32 cellular contexts compared by ENCODE assay signal in the genomic region with DNA sequence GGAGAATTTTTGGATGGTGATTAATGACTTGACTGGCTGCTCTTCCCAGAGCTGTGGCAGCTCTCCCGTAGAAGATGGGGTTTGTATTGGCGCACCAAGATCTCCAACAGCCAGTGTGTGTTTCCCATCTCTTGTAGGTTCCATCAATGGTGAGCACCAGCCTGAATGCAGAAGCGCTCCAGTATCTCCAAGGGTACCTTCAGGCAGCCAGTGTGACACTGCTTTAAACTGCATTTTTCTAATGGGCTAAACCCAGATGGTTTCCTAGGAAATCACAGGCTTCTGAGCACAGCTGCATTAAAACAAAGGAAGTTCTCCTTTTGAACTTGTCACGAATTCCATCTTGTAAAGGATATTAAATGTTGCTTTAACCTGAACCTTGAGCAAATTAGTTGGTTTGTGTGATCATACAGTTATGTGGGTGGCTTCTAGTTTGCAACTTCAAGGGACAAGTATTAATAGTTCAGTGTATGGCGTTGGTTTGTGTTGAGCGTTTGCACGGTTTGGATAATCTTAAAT.
"Had no signal": no experiment of that assay in that cellular context is flagged by ENCODE, and none has a peak within 500 bp of the region (broad histone marks: within the 10 kb centered on the region; RNA-seq: fewer than 3 reads in every experiment).

No MANE protein-coding gene starts in this region.

- H3K27ac ChIP-seq: esophagus muscularis mucosa, foreskin keratinocyte, gastroesophageal sphincter, heart right ventricle, left lung, ovary, psoas muscle, skin epidermis, spleen, thoracic aorta, tibial nerve, upper lobe of left lung had no signal

- H3K27me3 Mint-ChIP-seq: naive B cell; natural killer cell treated with Interleukin-12 subunit alpha and Interleukin-12 subunit beta and Interleukin-15 and Interleukin-18, amount 100 ng/mL, for 72 hours; stimulated activated naive B cell treated with anti-CD40 and anti-IgM and Interleukin-4, amounts not matched to agents 10 μg/mL and 1 μg/mL and 100 μg/mL, for 72 hours; stimulated activated naive CD8-positive, alpha-beta T cell treated with anti-CD3 and anti-CD28 coated beads, Interleukin-15, Interleukin-2, amounts not matched to agents 100 ng/mL and 50 ng/mL, for 24 hours had no signal

- H3K9me3 ChIP-seq: esophagus muscularis mucosa, gastroesophageal sphincter, heart right ventricle, left lung, mucosa of descending colon, ovary, psoas muscle, spleen, thoracic aorta, tibial nerve, upper lobe of left lung had no signal

- DNase-seq: effector CD8-positive, alpha-beta T cell; endodermal cell; foreskin keratinocyte; glutamatergic neuron; heart right ventricle; hippocampal formation; left cardiac atrium; left lung; mesenchymal stem cell; mucosa of descending colon; naive B cell; nucleus accumbens; ovary; posterior cingulate gyrus; psoas muscle; right cardiac atrium; spleen; stimulated activated CD4-positive, alpha-beta T cell treated with anti-CD3 and anti-CD28 coated beads, Interleukin-15, amount 100 ng/mL, for 24 hours; stimulated activated CD4-positive, alpha-beta T cell treated with anti-CD3 and anti-CD28 coated beads, Interleukin-2, amount 100 ng/mL, for 48 hours; stimulated activated naive B cell treated with anti-CD40 and anti-IgM and Interleukin-4, amounts not matched to agents 10 μg/mL and 1 μg/mL and 100 μg/mL, for 72 hours; upper lobe of left lung had no signal

- H3K27me3 ChIP-seq: esophagus muscularis mucosa, foreskin keratinocyte, gastroesophageal sphincter, heart right ventricle, left lung, ovary, spleen, tibial nerve, upper lobe of left lung had no signal

- FAIRE-seq: colon, islet of Langerhans, urothelium cell line had no signal

- H3K4me3 ChIP-seq: esophagus muscularis mucosa, gastroesophageal sphincter, heart right ventricle, left lung, mucosa of descending colon, ovary, psoas muscle, skin epidermis, spleen, thoracic aorta, tibial nerve, upper lobe of left lung had no signal

- H3K36me3 ChIP-seq: ovary had no signal

- H3K4me3 Mint-ChIP-seq: endodermal cell; mesothelial cell of epicardium; naive B cell; natural killer cell treated with Interleukin-12 subunit alpha and Interleukin-12 subunit beta and Interleukin-15 and Interleukin-18, amount 100 ng/mL, for 72 hours; stimulated activated naive B cell treated with anti-CD40 and anti-IgM and Interleukin-4, amounts not matched to agents 10 μg/mL and 1 μg/mL and 100 μg/mL, for 72 hours; stimulated activated naive CD8-positive, alpha-beta T cell treated with anti-CD3 and anti-CD28 coated beads, Interleukin-15, Interleukin-2, amounts not matched to agents 100 ng/mL and 50 ng/mL, for 24 hours had no signal

- H3K4me1 ChIP-seq: esophagus muscularis mucosa, foreskin keratinocyte, gastroesophageal sphincter, left lung, psoas muscle, tibial nerve had no signal

- H3K9me3 Mint-ChIP-seq: endodermal cell; mesothelial cell of epicardium; naive B cell; natural killer cell treated with Interleukin-12 subunit alpha and Interleukin-12 subunit beta and Interleukin-15 and Interleukin-18, amount 100 ng/mL, for 72 hours; stimulated activated naive B cell treated with anti-CD40 and anti-IgM and Interleukin-4, amounts not matched to agents 10 μg/mL and 1 μg/mL and 100 μg/mL, for 72 hours; stimulated activated naive CD8-positive, alpha-beta T cell treated with anti-CD3 and anti-CD28 coated beads, Interleukin-15, Interleukin-2, amounts not matched to agents 100 ng/mL and 50 ng/mL, for 24 hours had no signal

- ATAC-seq: foreskin keratinocyte; gastroesophageal sphincter; heart right ventricle; left cardiac atrium; left lung; mucosa of descending colon; natural killer cell treated with Interleukin-12 subunit alpha and Interleukin-12 subunit beta and Interleukin-15 and Interleukin-18, amount 100 ng/mL, for 72 hours; psoas muscle; right cardiac atrium; stimulated activated naive B cell treated with anti-CD40 and anti-IgM and Interleukin-4, amounts not matched to agents 10 μg/mL and 1 μg/mL and 100 μg/mL, for 72 hours had no signal

- H3K4me1 Mint-ChIP-seq: endodermal cell, mesothelial cell of epicardium had no signal

- H3K27ac Mint-ChIP-seq: mesothelial cell of epicardium; natural killer cell treated with Interleukin-12 subunit alpha and Interleukin-12 subunit beta and Interleukin-15 and Interleukin-18, amount 100 ng/mL, for 72 hours; stimulated activated naive CD8-positive, alpha-beta T cell treated with anti-CD3 and anti-CD28 coated beads, Interleukin-15, Interleukin-2, amounts not matched to agents 100 ng/mL and 50 ng/mL, for 24 hours had no signal
